8 cellular contexts compared by ENCODE assay signal in genomic region chr6:17601389-17601703, GRCh38. TPM values are rescaled to one million over a fixed set of nuclear protein-coding genes. Genes with fewer than 3 reads are reported as not detected.
A peak's percentile ranks its signal among the peaks of the same experiment; 100 is the strongest.
DNase-seq lines count a peak whose midpoint lies in the region; ATAC-seq and TF ChIP-seq lines count a peak whose summit lies in the region.

No MANE protein-coding gene starts in this region.

- POLR2A ChIA-PET in HCT116 (lab: Charles Lee) = interaction anchor here (1.8 kb wide), 1 partner anchor 12 kb away, joined by 13 read pairs; no protein-coding TSS in a partner anchor

- no peak for TF ChIP-seq POLR2A in HCT116 (IDR thresholded peaks at IDR 0.05; ENCODE audit: borderline replicate concordance, extremely low read depth, insufficient read depth, insufficient read length)

- ATAC-seq in HCT116 = no peak
- no peak for ATAC-seq in HG03521 (IDR thresholded peaks at IDR 0.05; ENCODE audit: unreplicated experiment)

- peaks cover 3 to 26% of the 10 kb centered on the region in 2 experiments; a peak in 2 of 4 replicates for H3K4me1 ChIP-seq in HCT116 (ENCODE audit: control insufficient read depth in 1 of 2, insufficient read depth in 2 of 2, low read length in 2 of 2)
- H3K4me1 ChIP-seq in skeletal muscle tissue (ENCODE audit: control insufficient read depth in 3 of 3, insufficient read depth in 3 of 3, low read length in 3 of 3) = peaks cover 5 to 20% (median 11%) of the 10 kb centered on the region in 3 donors

- H3K27ac Mint-ChIP-seq in glutamatergic neuron (ENCODE audit: unreplicated experiment) = peak overlapping the region; percentile 74

- no peak overlapping the region for H2AFZ ChIP-seq in HCT116 (ENCODE audit: low read depth, low read length, poor library complexity, severe bottlenecking)

- H3K4me1 Mint-ChIP-seq in glutamatergic neuron (ENCODE audit: low read depth, unreplicated experiment) = peaks cover 6% of the 10 kb centered on the region

- RAD21 ChIA-PET in HCT116 (lab: Charles Lee; ENCODE audit: low non-redundant PET in 1 of 2, low total read pairs in 2 of 2, uncharacterized antibody in 2 of 2, unreplicated experiment in 2 of 2) = interaction anchor here in 1 of 2 experiments (1.2 kb wide), 1 partner anchor 12 kb away, joined by 3 read pairs; no protein-coding TSS in a partner anchor

- H3K27me3 ChIP-seq in HCT116 (ENCODE audit: insufficient read depth, low read length) = no peaks in the 10 kb centered on the region
- no peaks in the 10 kb centered on the region for H3K27me3 ChIP-seq in WERI-Rb-1 (ENCODE audit: insufficient read depth, low read depth, severe bottlenecking)
- no peaks in the 10 kb centered on the region for H3K27me3 ChIP-seq in skeletal muscle tissue (ENCODE audit: control insufficient read depth in 3 of 3, insufficient read depth in 3 of 3, low read length in 3 of 3)

- H3K9ac ChIP-seq in HCT116 (ENCODE audit: low read length) (peak overlapping the region; percentile 78), skeletal muscle tissue (ENCODE audit: low read depth in 1 of 3, low read length in 3 of 3) (peak overlapping the region; percentile 91 to 94 (median 93))

- DNase-seq in HCT116 (ENCODE audit: low read depth, low spot score) (no peak), WERI-Rb-1 (no peak), glutamatergic neuron (no peak), epidermal melanocyte (ENCODE audit: insufficient read length, low spot score) (no peak), RKO (ENCODE audit: low spot score) (no peak), dedifferentiated amniotic fluid mesenchymal stem cell (ENCODE audit: extremely low spot score) (no peak)

- no peaks in the 10 kb centered on the region for H3K9me2 ChIP-seq in HCT116 (ENCODE audit: insufficient read depth)

- H3K4me2 ChIP-seq in HCT116 (ENCODE audit: low read length) = peak overlapping the region; percentile 91

- no peaks in the 10 kb centered on the region for H4K20me1 ChIP-seq in HCT116 (ENCODE audit: insufficient read depth)

- peaks cover 4% of the 10 kb centered on the region for H3K9me3 Mint-ChIP-seq in glutamatergic neuron (ENCODE audit: unreplicated experiment)

- intact Hi-C loops in HCT116 (cut with micrococcal nuclease) = no loop called here

- CTCF ChIA-PET in HCT116 (lab: Charles Lee) = interaction anchor here (1.2 to 1.7 kb wide), 1 partner anchor 16 kb away, joined by 3 read pairs; no protein-coding TSS in a partner anchor

- TF ChIP-seq CTCF in HCT116 (IDR thresholded peaks at IDR 0.05 in 2 of 3, conservative IDR thresholded peaks at IDR 0.05 in 1 of 3; ENCODE audit: borderline replicate concordance in 1 of 3, insufficient read depth in 1 of 3, low read depth in 2 of 3, low read length in 2 of 3) (no peak), WERI-Rb-1 (IDR thresholded peaks at IDR 0.05; ENCODE audit: low read depth, low read length) (no peak), glutamatergic neuron (IDR thresholded peaks at IDR 0.05; ENCODE audit: partially characterized antibody, unreplicated experiment) (no peak)

- peak overlapping the region; percentile 97 for H3K4me3 Mint-ChIP-seq in glutamatergic neuron (ENCODE audit: unreplicated experiment)

- H3K27ac ChIP-seq in HCT116 (ENCODE audit: low read depth, low read length) (peak overlapping the region; percentile 64), WERI-Rb-1 (no peak overlapping the region), skeletal muscle tissue (ENCODE audit: low read depth, low read length) (peak overlapping the region; percentile 91)

- H3K36me3 Mint-ChIP-seq in glutamatergic neuron (ENCODE audit: unreplicated experiment) = no peaks in the 10 kb centered on the region

- H3K4me3 ChIP-seq in HCT116 (replicated peaks in 1 of 2; ENCODE audit: low read depth in 1 of 2, low read length in 2 of 2) (peak overlapping the region; percentile 66 to 79), WERI-Rb-1 (ENCODE audit: low read depth, low read length) (peak overlapping the region; percentile 79), skeletal muscle tissue (ENCODE audit: low read length in 3 of 3) (peak overlapping the region; percentile 80 to 89 (median 87))

- H3K79me2 ChIP-seq in HCT116 (ENCODE audit: insufficient read depth, low read length) = 0 out of 2 replicates have a peak, but pooled peaks cover 9% of the 10 kb centered on the region

- H3K36me3 ChIP-seq in HCT116 (ENCODE audit: control insufficient read depth in 1 of 2, insufficient read depth in 2 of 2, low read length in 2 of 2) (peaks cover 0 to 2% of the 10 kb centered on the region in 2 experiments; a peak in 2 of 4 replicates), WERI-Rb-1 (peaks cover 39% of the 10 kb centered on the region), skeletal muscle tissue (ENCODE audit: control insufficient read depth in 3 of 3, insufficient read depth in 3 of 3, low read length in 3 of 3) (peaks cover 0 to 20% (median 12%) of the 10 kb centered on the region in 3 donors)

- TSS peak; percentile 61 for BruUV-seq in HCT116 (replicated peaks; lab: Mats Ljungman, UMichigan)

- TF ChIP-seq RAD21 in HCT116 (IDR thresholded peaks at IDR 0.05; ENCODE audit: low read depth) = no peak

- no peaks in the 10 kb centered on the region for H3K9me3 ChIP-seq in HCT116 (ENCODE audit: control insufficient read depth in 1 of 2, insufficient read depth in 1 of 2, low read depth in 1 of 2, low read length in 2 of 2)
- no peaks in the 10 kb centered on the region for H3K9me3 ChIP-seq in WERI-Rb-1 (ENCODE audit: severe bottlenecking)
- H3K9me3 ChIP-seq in skeletal muscle tissue (ENCODE audit: control insufficient read depth in 3 of 3, low read length in 3 of 3) = no peaks in the 10 kb centered on the region

- H3K27me3 Mint-ChIP-seq in glutamatergic neuron (ENCODE audit: unreplicated experiment) = peaks cover 6% of the 10 kb centered on the region

TF ChIP-seq in HCT116, 20 proteins besides CTCF, POLR2A, EP300 and RAD21:
- no peak for TF ChIP-seq EZH2phosphoT487 (IDR thresholded peaks at IDR 0.05; ENCODE audit: borderline replicate concordance)
- no peak for TF ChIP-seq POLR2AphosphoS5 (IDR thresholded peaks at IDR 0.05; ENCODE audit: low read depth, low read length)
- TF ChIP-seq ELF1 (IDR thresholded peaks at IDR 0.05; ENCODE audit: borderline replicate concordance, low read depth) = no peak
- TF ChIP-seq SRF (IDR thresholded peaks at IDR 0.05; ENCODE audit: low read depth) = no peak

RNA-seq across cellular contexts. Expression of gene FAM8A1, which starts 1.2 kb away (rescaled TPM):
- total RNA-seq in HCT116 (2021; ENCODE audit: unreplicated experiment) (13.4 TPM), glutamatergic neuron (ENCODE audit: unreplicated experiment) (16.5 TPM), skeletal muscle tissue (18.3 TPM)
- polyA plus RNA-seq in HCT116 (2012) = 3.7 and 4.8 TPM in 2 replicates
